In the genomic region with DNA sequence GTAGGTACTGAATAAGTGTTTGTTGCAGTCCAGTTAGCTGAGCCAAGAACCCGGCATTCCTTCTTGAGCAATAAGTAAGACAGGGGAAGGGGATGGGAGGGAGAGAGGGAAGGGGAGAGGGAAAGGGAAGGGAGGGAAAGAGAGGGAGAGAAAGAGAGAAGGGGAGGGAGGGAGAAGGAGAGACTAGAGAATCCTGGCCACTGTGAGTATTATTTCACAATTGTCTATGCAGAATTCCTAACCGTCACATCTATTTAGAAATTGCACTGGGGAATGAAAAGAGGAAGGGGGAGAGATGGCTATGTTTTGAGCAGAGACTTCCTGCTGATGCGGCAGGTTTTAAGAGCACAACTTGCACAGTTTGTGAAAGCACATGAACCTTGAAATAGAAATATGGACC, we compare ENCODE assay signal across 17 cellular contexts.
DNase-seq lines count a peak whose midpoint lies in the region; ATAC-seq and TF ChIP-seq lines count a peak whose summit lies in the region.
"Had no signal": no experiment of that assay in that cellular context is flagged by ENCODE, and none has a peak within 500 bp of the region (broad histone marks: within the 10 kb centered on the region; RNA-seq: fewer than 3 reads in every experiment).

No MANE protein-coding gene starts in this region.

- H3K9me3 Mint-ChIP-seq in mesothelial cell of epicardium (no peaks in the 10 kb centered on the region), T-cell (no peaks in the 10 kb centered on the region)
- H3K9me3 Mint-ChIP-seq: activated CD4-positive, alpha-beta T cell treated with anti-CD3 and anti-CD28 coated beads, Interleukin-2, amount 10 ng/mL, durations not matched to agents 7 days and 5 days; activated naive CD4-positive, alpha-beta T cell treated with anti-CD3 and anti-CD28 coated beads, Interleukin-2, amount 10 ng/mL, durations not matched to agents 7 days and 5 days; stimulated activated naive CD8-positive, alpha-beta T cell treated with anti-CD3 and anti-CD28 coated beads, Interleukin-15, Interleukin-2, amounts not matched to agents 100 ng/mL and 50 ng/mL, for 24 hours had no signal

- H3K4me1 Mint-ChIP-seq in mesothelial cell of epicardium = peaks cover 26% of the 10 kb centered on the region
- H3K4me1 Mint-ChIP-seq in T-cell = no peaks in the 10 kb centered on the region
- H3K4me1 Mint-ChIP-seq: activated CD4-positive, alpha-beta T cell treated with anti-CD3 and anti-CD28 coated beads, Interleukin-2, amount 10 ng/mL, durations not matched to agents 7 days and 5 days; activated naive CD4-positive, alpha-beta T cell treated with anti-CD3 and anti-CD28 coated beads, Interleukin-2, amount 10 ng/mL, durations not matched to agents 7 days and 5 days; naive B cell had no signal

- ATAC-seq in T-cell (replicated peaks in 1 of 4) (no peak), HG03442 (IDR thresholded peaks at IDR 0.05; ENCODE audit: unreplicated experiment) (no peak), GM19467 (IDR thresholded peaks at IDR 0.05; ENCODE audit: unreplicated experiment) (no peak)
- ATAC-seq: GM12878 had no signal

- H3K36me3 Mint-ChIP-seq in mesothelial cell of epicardium (no peaks in the 10 kb centered on the region), T-cell (no peaks in the 10 kb centered on the region)
- H3K36me3 Mint-ChIP-seq: activated naive CD4-positive, alpha-beta T cell treated with anti-CD3 and anti-CD28 coated beads, Interleukin-2, amount 10 ng/mL, durations not matched to agents 7 days and 5 days; naive B cell had no signal

- no peak overlapping the region for H3K4me3 Mint-ChIP-seq in mesothelial cell of epicardium
- no peak overlapping the region for H3K4me3 Mint-ChIP-seq in T-cell
- H3K4me3 Mint-ChIP-seq: activated CD4-positive, alpha-beta T cell treated with anti-CD3 and anti-CD28 coated beads, Interleukin-2, amount 10 ng/mL, durations not matched to agents 7 days and 5 days; activated naive CD4-positive, alpha-beta T cell treated with anti-CD3 and anti-CD28 coated beads, Interleukin-2, amount 10 ng/mL, durations not matched to agents 7 days and 5 days; naive B cell; stimulated activated naive CD8-positive, alpha-beta T cell treated with anti-CD3 and anti-CD28 coated beads, Interleukin-15, Interleukin-2, amounts not matched to agents 100 ng/mL and 50 ng/mL, for 24 hours had no signal

- CTCF ChIA-PET in T-cell (lab: Charles Lee) = no interaction called here

- H3K27me3 Mint-ChIP-seq in mesothelial cell of epicardium (ENCODE audit: low read depth) (no peaks in the 10 kb centered on the region), T-cell (peaks cover 6 to 21% of the 10 kb centered on the region in 2 donors)
- H3K27me3 Mint-ChIP-seq: stimulated activated naive CD8-positive, alpha-beta T cell treated with anti-CD3 and anti-CD28 coated beads, Interleukin-15, Interleukin-2, amounts not matched to agents 100 ng/mL and 50 ng/mL, for 24 hours had no signal

- DNase-seq in AG09319 (ENCODE audit: extremely low read depth, low read depth) (peak; percentile 7), NOMO-1 treated with DMSO at 0.1 percent for 48 hours (lab: John Stamatoyannopoulos, UW; ENCODE audit: unreplicated experiment) (peak; percentile 36), fibroblast of gingiva (ENCODE audit: low read depth) (peak; percentile 6), mesothelial cell of epicardium (ENCODE audit: low spot score in 2 of 2, unreplicated experiment in 2 of 2) (no peak), ecto neural progenitor cell (ENCODE audit: low spot score) (no peak), T-cell (no peak)
- DNase-seq: ACHN; activated CD4-positive, alpha-beta T cell treated with anti-CD3 and anti-CD28 coated beads, Interleukin-2, amount 10 ng/mL, durations not matched to agents 7 days and 5 days; activated naive CD4-positive, alpha-beta T cell treated with anti-CD3 and anti-CD28 coated beads, Interleukin-2, amount 10 ng/mL, durations not matched to agents 7 days and 5 days; activated T-cell treated with anti-CD3 and anti-CD28 coated beads for 4 hours; COR-L47; naive B cell; NCI-H1436 had no signal

- H3K27ac Mint-ChIP-seq in mesothelial cell of epicardium = peak overlapping the region; percentile 72
- no peak overlapping the region for H3K27ac Mint-ChIP-seq in T-cell
- H3K27ac Mint-ChIP-seq: activated CD4-positive, alpha-beta T cell treated with anti-CD3 and anti-CD28 coated beads, Interleukin-2, amount 10 ng/mL, durations not matched to agents 7 days and 5 days; activated naive CD4-positive, alpha-beta T cell treated with anti-CD3 and anti-CD28 coated beads, Interleukin-2, amount 10 ng/mL, durations not matched to agents 7 days and 5 days; naive B cell; stimulated activated naive CD8-positive, alpha-beta T cell treated with anti-CD3 and anti-CD28 coated beads, Interleukin-15, Interleukin-2, amounts not matched to agents 100 ng/mL and 50 ng/mL, for 24 hours had no signal

- POLR2A ChIA-PET in T-cell (lab: Charles Lee) = no interaction called here

- TF ChIP-seq CTCF in AG09319 (IDR thresholded peaks at IDR 0.05; ENCODE audit: low read depth, low read length) = no peak
- no peak for TF ChIP-seq CTCF in mesothelial cell of epicardium (IDR thresholded peaks at IDR 0.05; ENCODE audit: unreplicated experiment)

Comparison
In these comparisons a context has a peak if more than half of its experiments do, and no peak if none do; other contexts are left out.
1. DNase-seq: peak in AG09319 (single experiment), NOMO-1 treated with DMSO at 0.1 percent for 48 hours (single experiment) and fibroblast of gingiva (single experiment); none in mesothelial cell of epicardium (0 of 2), ecto neural progenitor cell (single experiment) and T-cell (0 of 34).